In genomic region chr7:51290702-51291290, GRCh38 we compare ENCODE assay signal across 17 cellular contexts. TPM values are rescaled to one million over a fixed set of nuclear protein-coding genes. Genes with fewer than 3 reads are reported as not detected.
A peak's percentile ranks its signal among the peaks of the same experiment; 100 is the strongest.
DNase-seq lines count a peak whose midpoint lies in the region; ATAC-seq and TF ChIP-seq lines count a peak whose summit lies in the region.
"Had no signal": no experiment of that assay in that cellular context is flagged by ENCODE, and none has a peak within 500 bp of the region (broad histone marks: within the 10 kb centered on the region; RNA-seq: fewer than 3 reads in every experiment).

No MANE protein-coding gene starts in this region.

- TF ChIP-seq CTCF in 22Rv1 (IDR thresholded peaks at IDR 0.05) (no peak), VCaP (conservative IDR thresholded peaks at IDR 0.05) (no peak), prostate gland (IDR thresholded peaks at IDR 0.05) (no peak)

- ATAC-seq in HG02981 (IDR thresholded peaks at IDR 0.05; ENCODE audit: unreplicated experiment) (no peak), HG03159 (IDR thresholded peaks at IDR 0.05; ENCODE audit: unreplicated experiment) (no peak)
- ATAC-seq: A549, T-cell had no signal

- H3K27me3 ChIP-seq in iPS-20b (ENCODE audit: insufficient read depth, low read length) (no peaks in the 10 kb centered on the region), prostate gland (replicated peaks; ENCODE audit: insufficient read depth) (no peaks in the 10 kb centered on the region)
- H3K27me3 ChIP-seq: vagina had no signal

- H3K9me3 ChIP-seq in iPS-20b (ENCODE audit: insufficient read depth, low read depth, low read length) (no peaks in the 10 kb centered on the region), prostate gland (no peaks in the 10 kb centered on the region)
- H3K9me3 ChIP-seq: A549, vagina had no signal

- H3K4me3 ChIP-seq in iPS-20b (ENCODE audit: low read length) (no peak overlapping the region), prostate gland (no peak overlapping the region)
- H3K4me3 ChIP-seq: A549, vagina had no signal

- H3K9ac ChIP-seq in iPS-20b (ENCODE audit: low read depth, low read length): 0 out of 2 replicates have a peak overlapping the region, but pooled peaks have one; percentile 34

- peaks cover 19% of the 10 kb centered on the region; the same call in 1 of the 2 replicates for H3K4me1 ChIP-seq in iPS-20b (ENCODE audit: insufficient read depth, low read length)
- peaks cover 11% of the 10 kb centered on the region for H3K4me1 ChIP-seq in prostate gland (replicated peaks)
- H3K4me1 ChIP-seq: vagina had no signal

- intact Hi-C loops in prostate gland (cut with DNase I): no loop called here

- no peak for TF ChIP-seq POLR2A in prostate gland (IDR thresholded peaks at IDR 0.05)

- WGBS in prostate gland: 91% methylated on average over 9 of the region's 9 CpGs

- H3K27ac ChIP-seq in 22Rv1 (peak overlapping the region; percentile 58), VCaP (peak overlapping the region; percentile 43), iPS-20b (ENCODE audit: low read length) (no peak overlapping the region), prostate gland (peak overlapping the region; percentile 48 to 70)
- H3K27ac ChIP-seq: A549, vagina had no signal

- H3K36me3 ChIP-seq in iPS-20b (ENCODE audit: insufficient read depth, low read depth, low read length): no peaks in the 10 kb centered on the region
- H3K36me3 ChIP-seq in prostate gland: no peaks in the 10 kb centered on the region
- H3K36me3 ChIP-seq: vagina had no signal

- DNase-seq in prostate gland (ENCODE audit: low spot score) (no peak), HUDEP-2 (lab: John Stamatoyannopoulos, UW; ENCODE audit: unreplicated experiment in 76 of 76) (no peak), NCI-H2227 treated with DMSO at 0.1 percent for 48 hours (lab: John Stamatoyannopoulos, UW) (no peak)
- DNase-seq: activated CD4-positive, alpha-beta T cell treated with anti-CD3 and anti-CD28 coated beads for 4 hours; NCI-H1417 treated with DMSO at 0.1 percent for 48 hours; SHP77 treated with DMSO at 0.1 percent for 48 hours; stimulated activated CD4-positive, alpha-beta T cell treated with anti-CD3 and anti-CD28 coated beads, Interleukin-4, amount 100 ng/mL, for 24 hours; T-cell had no signal

RNA-seq across cellular contexts. Expression of gene COBL, which starts 25.8 kb away (rescaled TPM):
- total RNA-seq in prostate gland: 10 to 100 TPM; 36.5 to 46.6 TPM
- total RNA-seq: activated T-helper 2 cell treated with anti-CD3 and anti-CD28 coated beads, Interferon-gamma antibody, Interleukin-2, Interleukin-4, amounts not matched to agents 10 μg/mL and 5 μg/mL and 100 μg/mL, durations not matched to agents 14 hours and 24 hours and 36 hours; pulmonary artery endothelial cell had no signal
